ENCODE assay signal across 31 cellular contexts in the genomic region with DNA sequence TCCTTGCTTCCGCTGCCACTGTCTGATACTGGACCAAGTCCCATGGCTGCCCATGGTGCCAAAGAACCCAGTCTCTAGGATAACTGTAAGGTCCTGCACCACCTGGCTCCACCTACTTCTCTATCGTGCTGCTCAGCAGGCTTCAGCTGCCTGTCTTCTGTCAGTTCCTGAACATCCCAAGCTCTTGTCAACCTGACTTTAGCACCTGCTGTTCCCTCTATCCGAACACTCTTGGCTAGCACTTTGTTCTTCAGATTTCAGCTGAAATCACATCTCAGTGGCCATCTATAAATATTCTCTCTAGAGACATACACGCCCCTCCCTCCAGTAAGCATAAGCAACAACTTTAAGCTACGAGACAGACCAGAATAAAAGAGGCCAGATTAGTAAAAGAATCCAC. TPM values are rescaled to one million over a fixed set of nuclear protein-coding genes. Genes with fewer than 3 reads are reported as not detected.
DNase-seq lines count a peak whose midpoint lies in the region; ATAC-seq and TF ChIP-seq lines count a peak whose summit lies in the region.
"Had no signal": no experiment of that assay in that cellular context is flagged by ENCODE, and none has a peak within 500 bp of the region (broad histone marks: within the 10 kb centered on the region; RNA-seq: fewer than 3 reads in every experiment).

No MANE protein-coding gene starts in this region.

- no peak for TF ChIP-seq CTCF in Panc1 (IDR thresholded peaks at IDR 0.05)

- H3K4me1 Mint-ChIP-seq in activated naive CD8-positive, alpha-beta T cell (ENCODE audit: low read depth), result peaks cover 9% of the 10 kb centered on the region
- peaks cover 5% of the 10 kb centered on the region for H3K4me1 Mint-ChIP-seq in activated naive CD8-positive, alpha-beta T cell treated with anti-CD3 and anti-CD28 coated beads for 36 hours
- peaks cover 14% of the 10 kb centered on the region for H3K4me1 Mint-ChIP-seq in central memory CD8-positive, alpha-beta T cell
- peaks cover 15% of the 10 kb centered on the region for H3K4me1 Mint-ChIP-seq in stimulated activated effector memory CD8-positive, alpha-beta T cell treated with anti-CD3 and anti-CD28 coated beads, Interleukin-12 subunit alpha, Interleukin-12 subunit beta, amount 100 ng/mL, for 72 hours

- TSS peak; percentile 39 for BruUV-seq in Panc1 (replicated peaks; lab: Mats Ljungman, UMichigan)

- H3K36me3 ChIP-seq in Panc1 (ENCODE audit: control insufficient read depth, insufficient read depth, low read length), result peaks cover 6% of the 10 kb centered on the region; the same call in 1 of the 2 replicates
- H3K36me3 ChIP-seq: colonic mucosa had no signal

- no peaks in the 10 kb centered on the region for H3K4me1 ChIP-seq in Panc1 (ENCODE audit: control insufficient read depth, insufficient read depth, low read length)
- H3K4me1 ChIP-seq: ascending aorta, colonic mucosa, HAP-1, stomach had no signal

- POLR2A ChIA-PET in Panc1 (lab: Charles Lee), result interaction anchor here (0.6 kb wide), 1 partner anchor 17 kb away, joined by 6 read pairs; no protein-coding TSS in a partner anchor

- ATAC-seq in Panc1 (no peak), GM21825 (IDR thresholded peaks at IDR 0.05; ENCODE audit: unreplicated experiment) (no peak)
- ATAC-seq in central memory CD8-positive, alpha-beta T cell (replicated peaks; ENCODE audit: extremely low read depth, poor library complexity, severe bottlenecking), result no peak
- ATAC-seq in stimulated activated effector memory CD8-positive, alpha-beta T cell treated with anti-CD3 and anti-CD28 coated beads, Interleukin-12 subunit alpha, Interleukin-12 subunit beta, amount 100 ng/mL, for 72 hours, result no peak
- ATAC-seq: left lobe of liver, right cardiac atrium had no signal

- peak overlapping the region; percentile 46 for H3K27ac Mint-ChIP-seq in activated naive CD8-positive, alpha-beta T cell
- H3K27ac Mint-ChIP-seq in activated naive CD8-positive, alpha-beta T cell treated with anti-CD3 and anti-CD28 coated beads for 36 hours, result no peak overlapping the region
- peak overlapping the region; percentile 74 for H3K27ac Mint-ChIP-seq in central memory CD8-positive, alpha-beta T cell (ENCODE audit: low read depth)
- peak overlapping the region; percentile 41 for H3K27ac Mint-ChIP-seq in stimulated activated effector memory CD8-positive, alpha-beta T cell treated with anti-CD3 and anti-CD28 coated beads, Interleukin-12 subunit alpha, Interleukin-12 subunit beta, amount 100 ng/mL, for 72 hours
- H3K27ac Mint-ChIP-seq: activated CD4-positive, alpha-beta memory T cell treated with anti-CD3 and anti-CD28 coated beads for 36 hours; activated naive CD4-positive, alpha-beta T cell treated with anti-CD3 and anti-CD28 coated beads, Interleukin-2, amount 50 U/mL, for 24 hours; activated T-helper 2 cell treated with anti-CD3 and anti-CD28 coated beads, Interferon-gamma antibody, Interleukin-2, Interleukin-4, amounts not matched to agents 10 μg/mL and 5 μg/mL and 100 μg/mL, durations not matched to agents 14 hours and 24 hours and 36 hours had no signal

- no peaks in the 10 kb centered on the region for H3K9me3 Mint-ChIP-seq in activated naive CD8-positive, alpha-beta T cell (ENCODE audit: low read depth)
- H3K9me3 Mint-ChIP-seq in activated naive CD8-positive, alpha-beta T cell treated with anti-CD3 and anti-CD28 coated beads for 36 hours, result no peaks in the 10 kb centered on the region
- no peaks in the 10 kb centered on the region for H3K9me3 Mint-ChIP-seq in central memory CD8-positive, alpha-beta T cell
- no peaks in the 10 kb centered on the region for H3K9me3 Mint-ChIP-seq in stimulated activated effector memory CD8-positive, alpha-beta T cell treated with anti-CD3 and anti-CD28 coated beads, Interleukin-12 subunit alpha, Interleukin-12 subunit beta, amount 100 ng/mL, for 72 hours
- H3K9me3 Mint-ChIP-seq: activated CD4-positive, alpha-beta memory T cell treated with anti-CD3 and anti-CD28 coated beads for 36 hours; activated naive CD4-positive, alpha-beta T cell treated with anti-CD3 and anti-CD28 coated beads, Interleukin-2, amount 50 U/mL, for 24 hours; activated T-helper 2 cell treated with anti-CD3 and anti-CD28 coated beads, Interferon-gamma antibody, Interleukin-2, Interleukin-4, amounts not matched to agents 10 μg/mL and 5 μg/mL and 100 μg/mL, durations not matched to agents 14 hours and 24 hours and 36 hours had no signal

- H3K4me3 ChIP-seq in Panc1 (ENCODE audit: low read depth in 2 of 2, low read length in 2 of 2), result no peak overlapping the region
- H3K4me3 ChIP-seq: ascending aorta, cardiac muscle cell, colonic mucosa, HAP-1, stomach had no signal

- CTCF ChIA-PET in Panc1 (lab: Charles Lee), result no interaction called here

- in situ Hi-C loops in Panc1 (cut with HindIII; ENCODE audit: low pct_unique_long_range_greater_than_20kb, low sequenced_read_pairs), result no loop called here

- intact Hi-C loops in Panc1 (cut with micrococcal nuclease; ENCODE audit: unreplicated experiment), result no loop called here

- H3K36me3 Mint-ChIP-seq in activated naive CD8-positive, alpha-beta T cell, result peaks cover 4% of the 10 kb centered on the region
- H3K36me3 Mint-ChIP-seq in activated naive CD8-positive, alpha-beta T cell treated with anti-CD3 and anti-CD28 coated beads for 36 hours, result peaks cover 13% of the 10 kb centered on the region
- peaks cover 19% of the 10 kb centered on the region for H3K36me3 Mint-ChIP-seq in central memory CD8-positive, alpha-beta T cell (ENCODE audit: insufficient read depth)
- peaks cover 62% of the 10 kb centered on the region for H3K36me3 Mint-ChIP-seq in stimulated activated effector memory CD8-positive, alpha-beta T cell treated with anti-CD3 and anti-CD28 coated beads, Interleukin-12 subunit alpha, Interleukin-12 subunit beta, amount 100 ng/mL, for 72 hours

- H3K9me3 ChIP-seq in Panc1 (ENCODE audit: control insufficient read depth, insufficient read depth, low read depth, low read length), result no peaks in the 10 kb centered on the region
- H3K9me3 ChIP-seq: ascending aorta, colonic mucosa, HAP-1, stomach had no signal

- H3K27me3 ChIP-seq in Panc1 (ENCODE audit: control insufficient read depth, insufficient read depth, low read length), result no peaks in the 10 kb centered on the region
- H3K27me3 ChIP-seq: ascending aorta, cardiac muscle cell, colonic mucosa, stomach had no signal

- no peak for DNase-seq in activated naive CD8-positive, alpha-beta T cell treated with anti-CD3 and anti-CD28 coated beads for 36 hours
- no peak for DNase-seq in Panc1 (ENCODE audit: low read depth, low spot score)
- DNase-seq in central memory CD8-positive, alpha-beta T cell (ENCODE audit: low spot score in 2 of 2), result no peak
- no peak for DNase-seq in stimulated activated effector memory CD8-positive, alpha-beta T cell treated with anti-CD3 and anti-CD28 coated beads, Interleukin-12 subunit alpha, Interleukin-12 subunit beta, amount 100 ng/mL, for 72 hours (ENCODE audit: low spot score in 2 of 2)
- DNase-seq in putamen (ENCODE audit: low spot score), result no peak
- DNase-seq: ACHN; activated CD4-positive, alpha-beta memory T cell treated with anti-CD3 and anti-CD28 coated beads for 36 hours; activated CD4-positive, CD25-positive, alpha-beta regulatory T cell; activated CD8-positive, alpha-beta memory T cell treated with anti-CD3 and anti-CD28 coated beads, Interleukin-2, amount 50 U/mL, for 48 hours; colonic mucosa; DMS 273 treated with DMSO at 0.1 percent for 48 hours; effector memory CD4-positive, alpha-beta T cell; erythroblast; MV-4-11; NCI-H1436 treated with DMSO at 0.1 percent for 48 hours; NCI-H2107; NCI-H446 treated with DMSO at 0.1 percent for 48 hours; right cardiac atrium; stimulated activated CD4-positive, alpha-beta T cell treated with anti-CD3 and anti-CD28 coated beads, Interleukin-1b, Interleukin-23, amount 100 ng/mL, for 48 hours; stomach had no signal

- no peak overlapping the region for H3K4me3 Mint-ChIP-seq in activated naive CD8-positive, alpha-beta T cell
- no peak overlapping the region for H3K4me3 Mint-ChIP-seq in activated naive CD8-positive, alpha-beta T cell treated with anti-CD3 and anti-CD28 coated beads for 36 hours
- no peak overlapping the region for H3K4me3 Mint-ChIP-seq in central memory CD8-positive, alpha-beta T cell
- H3K4me3 Mint-ChIP-seq in stimulated activated effector memory CD8-positive, alpha-beta T cell treated with anti-CD3 and anti-CD28 coated beads, Interleukin-12 subunit alpha, Interleukin-12 subunit beta, amount 100 ng/mL, for 72 hours, result no peak overlapping the region
- H3K4me3 Mint-ChIP-seq: activated CD4-positive, alpha-beta memory T cell treated with anti-CD3 and anti-CD28 coated beads for 36 hours; activated naive CD4-positive, alpha-beta T cell treated with anti-CD3 and anti-CD28 coated beads, Interleukin-2, amount 50 U/mL, for 24 hours; B cell had no signal

- H3K27me3 Mint-ChIP-seq in activated naive CD8-positive, alpha-beta T cell, result no peaks in the 10 kb centered on the region
- H3K27me3 Mint-ChIP-seq in activated naive CD8-positive, alpha-beta T cell treated with anti-CD3 and anti-CD28 coated beads for 36 hours, result no peaks in the 10 kb centered on the region
- H3K27me3 Mint-ChIP-seq in central memory CD8-positive, alpha-beta T cell, result no peaks in the 10 kb centered on the region
- H3K27me3 Mint-ChIP-seq: activated CD4-positive, alpha-beta memory T cell treated with anti-CD3 and anti-CD28 coated beads for 36 hours; activated naive CD4-positive, alpha-beta T cell treated with anti-CD3 and anti-CD28 coated beads, Interleukin-2, amount 50 U/mL, for 24 hours; B cell had no signal

- H3K27ac ChIP-seq in Panc1 (ENCODE audit: low read length), result no peak overlapping the region
- H3K27ac ChIP-seq: ascending aorta, colonic mucosa, parathyroid adenoma, stomach had no signal

RNA-seq across cellular contexts. Expression of gene TMEM101, which starts 15.0 kb away (rescaled TPM):
- total RNA-seq in activated naive CD8-positive, alpha-beta T cell treated with anti-CD3 and anti-CD28 coated beads for 36 hours, result 10 to 100 TPM; 22.7 to 26.9 TPM
- total RNA-seq in Panc1 (2021; ENCODE audit: unreplicated experiment), result 32.8 TPM
- 45.9 TPM for polyA plus RNA-seq in Panc1 (2012; ENCODE audit: insufficient read length)

RNA-seq across cellular contexts. Expression of gene NAGS, which starts 25.3 kb away (rescaled TPM):
- 1 to 10 TPM in 1 of 2 experiments, under 1 TPM in 1; 0.82 to 1.1 TPM for total RNA-seq in activated naive CD8-positive, alpha-beta T cell treated with anti-CD3 and anti-CD28 coated beads for 36 hours
- 2.7 TPM for total RNA-seq in Panc1 (2021; ENCODE audit: unreplicated experiment)
- polyA plus RNA-seq in Panc1 (2012; ENCODE audit: insufficient read length), result 3.6 TPM
- polyA plus RNA-seq: neural cell had no signal

RNA-seq across cellular contexts. Expression of gene LSM12, which starts 36.7 kb away (rescaled TPM):
- total RNA-seq in activated naive CD8-positive, alpha-beta T cell treated with anti-CD3 and anti-CD28 coated beads for 36 hours, result 100 to 1,000 TPM; 103 to 110 TPM
- 73.0 TPM for total RNA-seq in Panc1 (2021; ENCODE audit: unreplicated experiment)
- 34.8 TPM for polyA plus RNA-seq in Panc1 (2012; ENCODE audit: insufficient read length)

RNA-seq across cellular contexts. Expression of gene G6PC3, which starts 40.8 kb away (rescaled TPM):
- total RNA-seq in activated naive CD8-positive, alpha-beta T cell treated with anti-CD3 and anti-CD28 coated beads for 36 hours, result 10 to 100 TPM; 30.8 to 31.1 TPM
- 42.7 TPM for total RNA-seq in Panc1 (2021; ENCODE audit: unreplicated experiment)
- 65.1 TPM for polyA plus RNA-seq in Panc1 (2012; ENCODE audit: insufficient read length)
